ENCODE assay signal across 10 cellular contexts in genomic region chr10:4941540-4942330, GRCh38. TPM values are rescaled to one million over a fixed set of nuclear protein-coding genes. Genes with fewer than 3 reads are reported as not detected.
A peak's percentile ranks its signal among the peaks of the same experiment; 100 is the strongest.
DNase-seq lines count a peak whose midpoint lies in the region; ATAC-seq and TF ChIP-seq lines count a peak whose summit lies in the region.
"Had no signal": no experiment of that assay in that cellular context is flagged by ENCODE, and none has a peak within 500 bp of the region (broad histone marks: within the 10 kb centered on the region; RNA-seq: fewer than 3 reads in every experiment).

No MANE protein-coding gene starts in this region.

- no peak overlapping the region for H4K8ac ChIP-seq in trophoblast cell (ENCODE audit: low read depth, low read length)

- 63 to 74% (median 66%) methylated on average over 5 of the region's 5 CpGs for WGBS in psoas muscle, 3 donors
- no CpG with 5 or more reads among the region's 5 CpGs for WGBS in trophoblast cell (ENCODE audit: extremely low coverage, insufficient coverage, insufficient read length)

- no peak overlapping the region for H4K12ac ChIP-seq in trophoblast cell (ENCODE audit: low read depth, low read length)

- H3K4ac ChIP-seq in trophoblast cell (ENCODE audit: low read depth, low read length) = no peak overlapping the region

- no peaks in the 10 kb centered on the region for H3K4me1 Mint-ChIP-seq in activated T-cell treated with anti-CD3 and anti-CD28 coated beads, Interleukin-2, amount 50 U/mL, for 4 hours (ENCODE audit: low read depth)

- H3K9me3 ChIP-seq in psoas muscle = no peaks in the 10 kb centered on the region
- H3K9me3 ChIP-seq in trophoblast cell (ENCODE audit: insufficient read depth, low read depth, low read length) = no peaks in the 10 kb centered on the region

- intact Hi-C loops in psoas muscle (cut with DNase I) = no loop called here

- H3K4me2 ChIP-seq in trophoblast cell (ENCODE audit: low read length) = no peak overlapping the region

- H3K4me1 ChIP-seq in foreskin keratinocyte = peaks cover 20% of the 10 kb centered on the region
- H3K4me1 ChIP-seq in psoas muscle = peaks cover 38% of the 10 kb centered on the region
- no peaks in the 10 kb centered on the region for H3K4me1 ChIP-seq in trophoblast cell (ENCODE audit: control insufficient read depth in 1 of 2, insufficient read depth in 2 of 2, low read length in 2 of 2)

- no peak overlapping the region for H2BK5ac ChIP-seq in trophoblast cell (ENCODE audit: low read depth, low read length, poor library complexity)

- peak; percentile 15 for DNase-seq in ELR (ENCODE audit: low read depth)
- peak; percentile 21 for DNase-seq in SHP77 treated with DMSO at 0.1 percent for 48 hours (lab: John Stamatoyannopoulos, UW)
- peak in 1 of 2 donors; percentile 60 for DNase-seq in foreskin keratinocyte
- DNase-seq in psoas muscle = no peak
- no peak for DNase-seq in ecto neural progenitor cell (ENCODE audit: low spot score)
- DNase-seq in trophoblast cell = no peak
- DNase-seq in activated T-cell treated with anti-CD3 and anti-CD28 coated beads, Interleukin-2, amount 50 U/mL, for 4 hours = no peak
- DNase-seq: activated T-cell treated with anti-CD3 and anti-CD28 coated beads, Interleukin-2, amount 50 U/mL, for 48 hours had no signal

- H2AK5ac ChIP-seq in trophoblast cell (ENCODE audit: low read length) = no peak overlapping the region

- ATAC-seq in foreskin keratinocyte (peak; percentile 61), psoas muscle (peak in 2 of 4 donors; percentile 34 to 53), HG03520 (IDR thresholded peaks at IDR 0.05; ENCODE audit: unreplicated experiment) (no peak)
- ATAC-seq in activated T-cell treated with anti-CD3 and anti-CD28 coated beads, Interleukin-2, amount 50 U/mL, for 4 hours = no peak

- H2BK12ac ChIP-seq in trophoblast cell (ENCODE audit: low read length) = no peak overlapping the region

- no peaks in the 10 kb centered on the region for H3K27me3 ChIP-seq in foreskin keratinocyte
- no peaks in the 10 kb centered on the region for H3K27me3 ChIP-seq in psoas muscle (ENCODE audit: insufficient read depth in 3 of 3, low read length in 2 of 3)
- H3K27me3 ChIP-seq in trophoblast cell (ENCODE audit: insufficient read depth, low read length) = no peaks in the 10 kb centered on the region

- H3K14ac ChIP-seq in trophoblast cell (ENCODE audit: low read length) = no peak overlapping the region

- no peak overlapping the region for H2BK120ac ChIP-seq in trophoblast cell (ENCODE audit: insufficient read depth, low read length, poor library complexity)

- H3K79me2 ChIP-seq in trophoblast cell (ENCODE audit: control insufficient read depth, insufficient read depth, low read length, poor library complexity) = no peaks in the 10 kb centered on the region

- no peak for TF ChIP-seq CTCF in foreskin keratinocyte (conservative IDR thresholded peaks at IDR 0.05)
- no peak for TF ChIP-seq CTCF in psoas muscle (IDR thresholded peaks at IDR 0.05)

- H3K27ac ChIP-seq in foreskin keratinocyte (peak overlapping the region; percentile 34), psoas muscle (peak overlapping the region; percentile 86), trophoblast cell (ENCODE audit: low read depth, low read length) (no peak overlapping the region)

- no peak overlapping the region for H3K23ac ChIP-seq in trophoblast cell (ENCODE audit: low read length)

- H3K27me3 Mint-ChIP-seq in activated T-cell treated with anti-CD3 and anti-CD28 coated beads, Interleukin-2, amount 50 U/mL, for 4 hours (ENCODE audit: low read depth) = peaks cover 5% of the 10 kb centered on the region

- no peaks in the 10 kb centered on the region for H3K36me3 Mint-ChIP-seq in activated T-cell treated with anti-CD3 and anti-CD28 coated beads, Interleukin-2, amount 50 U/mL, for 4 hours (ENCODE audit: insufficient read depth)
- H3K36me3 Mint-ChIP-seq: CD14-positive monocyte had no signal

- H3K79me1 ChIP-seq in trophoblast cell (ENCODE audit: low read length) = no peaks in the 10 kb centered on the region

- H3K9ac ChIP-seq in trophoblast cell (ENCODE audit: low read length) = no peak overlapping the region

- H3K36me3 ChIP-seq in psoas muscle (ENCODE audit: insufficient read depth in 1 of 2, low read depth in 1 of 2) (no peaks in the 10 kb centered on the region), trophoblast cell (ENCODE audit: control insufficient read depth in 1 of 2, insufficient read depth in 2 of 2, low read length in 2 of 2) (no peaks in the 10 kb centered on the region)

- H2AFZ ChIP-seq in trophoblast cell (ENCODE audit: insufficient read depth, low read length, poor library complexity) = no peak overlapping the region

- H3K18ac ChIP-seq in trophoblast cell (ENCODE audit: low read length) = no peak overlapping the region

- no peak overlapping the region for H4K91ac ChIP-seq in trophoblast cell (ENCODE audit: low read depth, low read length)

- H3K4me3 Mint-ChIP-seq in activated T-cell treated with anti-CD3 and anti-CD28 coated beads, Interleukin-2, amount 50 U/mL, for 4 hours = no peak overlapping the region
- H3K4me3 Mint-ChIP-seq: CD14-positive monocyte had no signal

- no peak overlapping the region for H3K4me3 ChIP-seq in psoas muscle
- no peak overlapping the region for H3K4me3 ChIP-seq in trophoblast cell (ENCODE audit: low read depth, low read length)

- no peaks in the 10 kb centered on the region for H3K9me3 Mint-ChIP-seq in activated T-cell treated with anti-CD3 and anti-CD28 coated beads, Interleukin-2, amount 50 U/mL, for 4 hours

RNA-seq across cellular contexts. Expression of gene AKR1C1, which starts 21.5 kb away (rescaled TPM):
- total RNA-seq in foreskin keratinocyte (7.6 and 10.6 TPM in 2 replicates), psoas muscle (100 to 1,000 TPM in 1 of 4 donors, 10 to 100 TPM in 3; 36.5 to 568 (median 80.5) TPM)
- polyA plus RNA-seq in foreskin keratinocyte (9.0 and 10.2 TPM in 2 replicates), psoas muscle (1,000 to 10,000 TPM in 2 of 3 donors, 100 to 1,000 TPM in 1; 212 to 1,974 (median 1,595) TPM)
- 2.4 and 3.0 TPM in 2 replicates for polyA plus RNA-seq in trophoblast cell (2013)
- total RNA-seq in activated T-cell treated with anti-CD3 and anti-CD28 coated beads, Interleukin-2, amount 50 U/mL, for 4 hours = under 1 TPM; 0.34 to 0.78 (median 0.52) TPM

Comparison
In these comparisons a context has a peak if more than half of its experiments do, and no peak if none do; other contexts are left out.
1. DNase-seq: peak in ELR (single experiment) and SHP77 treated with DMSO at 0.1 percent for 48 hours (single experiment); none in psoas muscle (0 of 2), ecto neural progenitor cell (single experiment), trophoblast cell (0 of 2) and activated T-cell treated with anti-CD3 and anti-CD28 coated beads, Interleukin-2, amount 50 U/mL, for 4 hours (single experiment).